8 cellular contexts compared by ENCODE assay signal in genomic region chr7:20440472-20441105, GRCh38.
DNase-seq lines count a peak whose midpoint lies in the region; ATAC-seq, FAIRE-seq and TF ChIP-seq lines count a peak whose summit lies in the region.

No MANE protein-coding gene starts in this region.

- H3K4me2 ChIP-seq in H1 (ENCODE audit: insufficient read depth in 1 of 2, low read depth in 2 of 2, low read length in 2 of 2) (no peak overlapping the region), trophoblast cell (ENCODE audit: low read length) (no peak overlapping the region)

- H2AFZ ChIP-seq in H1 (ENCODE audit: low read length) (no peak overlapping the region), trophoblast cell (ENCODE audit: insufficient read depth, low read length, poor library complexity) (no peak overlapping the region)

- H4K20me1 ChIP-seq in H1 (replicated peaks in 1 of 2; ENCODE audit: control insufficient read depth in 1 of 2, insufficient read depth in 2 of 2, low read length in 2 of 2): no peaks in the 10 kb centered on the region

- H3K56ac ChIP-seq in H1 (replicated peaks; ENCODE audit: insufficient read length, low read depth, low read length): no peak overlapping the region

- no peak overlapping the region for H4K91ac ChIP-seq in H1 (replicated peaks; ENCODE audit: insufficient read length, low read length)
- no peak overlapping the region for H4K91ac ChIP-seq in trophoblast cell (ENCODE audit: low read depth, low read length)

- no peak for TF ChIP-seq EP300 in H1 (IDR thresholded peaks at IDR 0.05; ENCODE audit: borderline replicate concordance in 1 of 2, low read depth in 2 of 2, low read length in 2 of 2)

- no peak overlapping the region for H2BK120ac ChIP-seq in H1 (replicated peaks; ENCODE audit: low read depth, low read length)
- H2BK120ac ChIP-seq in trophoblast cell (ENCODE audit: insufficient read depth, low read length, poor library complexity): no peak overlapping the region

- no peaks in the 10 kb centered on the region for H3K27me3 ChIP-seq in H1 (replicated peaks in 1 of 4; ENCODE audit: control insufficient read depth in 3 of 4, extremely low read depth in 1 of 4, insufficient read depth in 3 of 4, low read length in 3 of 4)
- peaks cover 3% of the 10 kb centered on the region for H3K27me3 ChIP-seq in trophoblast cell (ENCODE audit: insufficient read depth, low read length)

- POLR2A ChIA-PET in H1 (lab: Charles Lee; ENCODE audit: partially characterized antibody): interaction anchor here (0.7 to 1.3 kb wide), 3 partner anchors 43 to 110 kb away, joined by 3 to 4 read pairs (median 3); partner anchors contain the start of gene ITGB8

- H3K79me2 ChIP-seq in H1 (ENCODE audit: control insufficient read depth in 1 of 2, insufficient read depth in 2 of 2, low read length in 2 of 2) (no peaks in the 10 kb centered on the region), trophoblast cell (ENCODE audit: control insufficient read depth, insufficient read depth, low read length, poor library complexity) (no peaks in the 10 kb centered on the region)

- H3K27ac ChIP-seq in H1 (ENCODE audit: low read depth, low read length): no peak overlapping the region
- no peak overlapping the region for H3K27ac ChIP-seq in trophoblast cell (ENCODE audit: low read depth, low read length)

- TF ChIP-seq POLR2A in H1 (IDR thresholded peaks at IDR 0.05; ENCODE audit: control extremely low read depth in 1 of 2, low read depth in 2 of 2, low read length in 2 of 2): no peak

- H3K18ac ChIP-seq in H1 (ENCODE audit: extremely low read depth, low read length) (no peak overlapping the region), trophoblast cell (ENCODE audit: low read length) (no peak overlapping the region)

- no peak overlapping the region for H2AK5ac ChIP-seq in H1 (ENCODE audit: low read depth, low read length)
- H2AK5ac ChIP-seq in trophoblast cell (ENCODE audit: low read length): no peak overlapping the region

- no peak overlapping the region for H3K4ac ChIP-seq in H1 (replicated peaks; ENCODE audit: insufficient read length, low read depth, low read length)
- H3K4ac ChIP-seq in trophoblast cell (ENCODE audit: low read depth, low read length): no peak overlapping the region

- H3K9me3 ChIP-seq in H1 (ENCODE audit: insufficient read depth in 2 of 2, low read depth in 1 of 2, low read length in 1 of 2): peaks cover 0 to 6% of the 10 kb centered on the region in 2 experiments; a peak in 1 of 4 replicates
- H3K9me3 ChIP-seq in trophoblast cell (ENCODE audit: insufficient read depth, low read depth, low read length): peaks cover 1% of the 10 kb centered on the region

- H3K23ac ChIP-seq in H1 (ENCODE audit: insufficient read length) (no peak overlapping the region), trophoblast cell (ENCODE audit: low read length) (no peak overlapping the region)

- CTCF ChIA-PET in H1 (lab: Charles Lee; ENCODE audit: partially characterized antibody): interaction anchor here (0.6 to 4.4 kb wide), 43 partner anchors 9 to 758 kb away, joined by 3 to 24 read pairs (median 4); partner anchors contain the start of gene ITGB8

- H3K23me2 ChIP-seq in H1 (ENCODE audit: low read depth, low read length): no peaks in the 10 kb centered on the region

- H3K36me3 ChIP-seq in H1 (ENCODE audit: control insufficient read depth in 2 of 4, insufficient read depth in 4 of 4, low read length in 3 of 4): no peaks in the 10 kb centered on the region
- H3K36me3 ChIP-seq in trophoblast cell (ENCODE audit: control insufficient read depth in 1 of 2, insufficient read depth in 2 of 2, low read length in 2 of 2): no peaks in the 10 kb centered on the region

- no peak overlapping the region for H2BK5ac ChIP-seq in H1 (ENCODE audit: low read depth, low read length)
- no peak overlapping the region for H2BK5ac ChIP-seq in trophoblast cell (ENCODE audit: low read depth, low read length, poor library complexity)

- H3K9ac ChIP-seq in H1 (replicated peaks in 1 of 4; ENCODE audit: extremely low read depth in 1 of 4, low read depth in 3 of 4, low read length in 3 of 4) (no peak overlapping the region), trophoblast cell (ENCODE audit: low read length) (no peak overlapping the region)

- H3K4me3 ChIP-seq in H1 (ENCODE audit: extremely low read depth in 1 of 4, insufficient read depth in 2 of 4, low read depth in 3 of 4, low read length in 4 of 4) (no peak overlapping the region), trophoblast cell (ENCODE audit: low read depth, low read length) (no peak overlapping the region)

- H2BK15ac ChIP-seq in H1 (ENCODE audit: low read length): no peak overlapping the region

- DNase-seq in DMS53 (lab: John Stamatoyannopoulos, UW) (peak; percentile 68), DMS53 treated with DMSO at 0.1 percent for 48 hours (lab: John Stamatoyannopoulos, UW; ENCODE audit: unreplicated experiment) (no peak), NAMALWA (ENCODE audit: low spot score) (peak; percentile 72), H1 (ENCODE audit: low read depth in 1 of 2, low spot score in 2 of 2) (peak; percentile 64 to 86), trophoblast cell (peak; percentile 8 to 52), activated T-cell treated with anti-CD3 and anti-CD28 coated beads for 4 hours (no peak)
- DNase-seq in stimulated activated CD4-positive, alpha-beta T cell treated with anti-CD3 and anti-CD28 coated beads, Interleukin-4, amount 100 ng/mL, for 1 hour: no peak

- no peak overlapping the region for H4K12ac ChIP-seq in trophoblast cell (ENCODE audit: low read depth, low read length)

- H4K5ac ChIP-seq in H1 (ENCODE audit: insufficient read length, low read depth, low read length): no peak overlapping the region

- no peaks in the 10 kb centered on the region for H3K79me1 ChIP-seq in H1 (ENCODE audit: low read depth, low read length)
- no peaks in the 10 kb centered on the region for H3K79me1 ChIP-seq in trophoblast cell (ENCODE audit: low read length)

- no peak overlapping the region for H4K8ac ChIP-seq in H1 (ENCODE audit: extremely low read depth, insufficient read depth, low read length)
- no peak overlapping the region for H4K8ac ChIP-seq in trophoblast cell (ENCODE audit: low read depth, low read length)

- H3K14ac ChIP-seq in H1 (ENCODE audit: insufficient read length) (no peak overlapping the region), trophoblast cell (ENCODE audit: low read length) (no peak overlapping the region)

- TF ChIP-seq CTCF in H1 (IDR thresholded peaks at IDR 0.05; ENCODE audit: control extremely low read depth in 1 of 3, insufficient read depth in 1 of 3, low read depth in 1 of 3, low read length in 3 of 3): peak; percentile 70 to 76 (median 70)

- H2BK12ac ChIP-seq in H1 (ENCODE audit: low read depth, low read length) (no peak overlapping the region), trophoblast cell (ENCODE audit: low read length) (no peak overlapping the region)

- H3K4me1 ChIP-seq in H1 (replicated peaks in 1 of 4; ENCODE audit: control insufficient read depth in 3 of 4, insufficient read depth in 4 of 4, low read length in 3 of 4) (no peaks in the 10 kb centered on the region; a peak in 1 of 7 replicates), trophoblast cell (ENCODE audit: control insufficient read depth in 1 of 2, insufficient read depth in 2 of 2, low read length in 2 of 2) (peaks cover 0 to 5% of the 10 kb centered on the region in 2 experiments)

- peak; percentile 72 for TF ChIP-seq RAD21 in H1 (IDR thresholded peaks at IDR 0.05 in 1 of 2, conservative IDR thresholded peaks at IDR 0.05 in 1 of 2; ENCODE audit: low read depth in 2 of 2, low read length in 2 of 2)

- FAIRE-seq in H1 (lab: Jason Lieb, UNC): peak; percentile 82

- H2BK20ac ChIP-seq in H1 (ENCODE audit: low read length): no peak overlapping the region

- 74% methylated on average over 9 of the region's 9 CpGs; no CpG with 5 or more reads in 1 of the 2 experiments for WGBS in H1 (ENCODE audit: extremely low coverage in 1 of 2, insufficient coverage in 1 of 2, insufficient read length in 1 of 2, insufficient replicate concordance in 2 of 2, low coverage in 1 of 2, low lambda C conversion rate in 2 of 2, missing lambda C conversion rate in 1 of 2), 2 experiments
- WGBS in trophoblast cell (ENCODE audit: extremely low coverage, insufficient coverage, insufficient read length): no CpG with 5 or more reads among the region's 9 CpGs

- no peak for ATAC-seq in HG03460 (IDR thresholded peaks at IDR 0.05; ENCODE audit: unreplicated experiment)

TF ChIP-seq in H1, 55 proteins besides CTCF, POLR2A, EP300 and RAD21 (continues in another document):
- TF ChIP-seq CEBPB (IDR thresholded peaks at IDR 0.05; ENCODE audit: low read depth, low read length): peak; percentile 35; the same call in 1 of the 2 replicates

Comparison
In these comparisons a context has a peak if more than half of its experiments do, and no peak if none do; other contexts are left out.
1. DNase-seq: peak in DMS53 (single experiment), NAMALWA (single experiment), H1 (2 of 2) and trophoblast cell (2 of 2); none in DMS53 treated with DMSO at 0.1 percent for 48 hours (single experiment), stimulated activated CD4-positive, alpha-beta T cell treated with anti-CD3 and anti-CD28 coated beads, Interleukin-4, amount 100 ng/mL, for 1 hour (single experiment) and activated T-cell treated with anti-CD3 and anti-CD28 coated beads for 4 hours (single experiment).